In the genomic region with DNA sequence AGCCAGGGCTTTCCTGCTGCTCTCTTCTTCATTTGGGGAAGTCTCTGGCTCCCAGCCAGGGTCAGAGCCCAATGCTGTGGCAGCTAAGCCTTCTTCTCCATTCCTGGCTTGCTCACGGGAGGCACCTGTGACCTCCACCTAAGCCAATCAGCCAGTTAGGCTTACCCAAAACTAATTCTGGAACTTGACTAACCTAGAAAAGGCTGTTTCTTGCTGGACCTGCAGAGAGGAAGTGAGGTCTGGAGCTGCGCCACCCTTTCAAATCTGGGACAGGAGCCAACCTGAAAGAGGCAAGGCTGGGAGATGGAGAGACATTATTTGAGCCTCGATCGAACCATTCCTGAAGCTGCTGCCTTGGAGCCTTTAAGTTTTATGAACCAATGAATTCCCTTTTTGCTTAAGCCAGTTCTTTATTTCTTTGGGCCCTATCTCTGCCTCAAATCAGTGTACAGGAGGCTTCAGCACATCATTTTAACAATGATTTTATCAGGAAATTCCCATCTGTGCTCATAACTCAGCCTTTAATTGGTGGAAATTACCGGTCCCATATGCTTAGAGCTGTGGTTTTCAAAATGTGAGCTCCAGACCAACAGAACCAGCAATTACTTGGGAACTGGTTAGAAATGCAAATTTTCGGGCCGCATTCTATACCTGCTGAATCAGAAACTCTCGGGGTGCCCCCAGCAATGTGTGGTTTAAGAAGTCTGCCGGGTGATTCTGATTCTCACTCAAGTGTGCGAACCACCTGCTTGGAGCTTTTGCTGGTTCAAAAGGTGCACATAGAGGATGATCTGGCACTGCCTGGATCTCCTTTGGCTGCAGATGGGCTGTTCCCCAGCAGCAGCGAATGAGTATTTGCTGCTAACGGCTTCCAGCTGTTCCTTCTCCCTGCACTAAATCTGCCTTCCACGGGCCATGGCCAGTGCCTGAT, we compare ENCODE assay signal across 8 cellular contexts. TPM values are rescaled to one million over a fixed set of nuclear protein-coding genes. Genes with fewer than 3 reads are reported as not detected.
A peak's percentile ranks its signal among the peaks of the same experiment; 100 is the strongest.
DNase-seq lines count a peak whose midpoint lies in the region; ATAC-seq lines count a peak whose summit lies in the region.

No MANE protein-coding gene starts in this region.

- intact Hi-C loops in activated CD4-positive, alpha-beta T cell treated with anti-CD3 and anti-CD28 coated beads, Interleukin-2, amount 10 ng/mL, durations not matched to agents 24 days and 14 days (cut with micrococcal nuclease): loop anchor here (1.0 kb wide), 1 partner anchor 19 kb away; no protein-coding TSS in a partner anchor

- H3K4me1 Mint-ChIP-seq in activated CD4-positive, alpha-beta T cell treated with anti-CD3 and anti-CD28 coated beads, Interleukin-2, amount 10 ng/mL, durations not matched to agents 24 days and 14 days: peaks cover 46% of the 10 kb centered on the region

- H3K27ac Mint-ChIP-seq in activated CD4-positive, alpha-beta T cell treated with anti-CD3 and anti-CD28 coated beads, Interleukin-2, amount 10 ng/mL, durations not matched to agents 24 days and 14 days: peak overlapping the region; percentile 51

- H3K4me3 Mint-ChIP-seq in activated CD4-positive, alpha-beta T cell treated with anti-CD3 and anti-CD28 coated beads, Interleukin-2, amount 10 ng/mL, durations not matched to agents 24 days and 14 days: no peak overlapping the region

- H3K27me3 Mint-ChIP-seq in activated CD4-positive, alpha-beta T cell treated with anti-CD3 and anti-CD28 coated beads, Interleukin-2, amount 10 ng/mL, durations not matched to agents 24 days and 14 days: peaks cover 3% of the 10 kb centered on the region

- H3K36me3 Mint-ChIP-seq in activated CD4-positive, alpha-beta T cell treated with anti-CD3 and anti-CD28 coated beads, Interleukin-2, amount 10 ng/mL, durations not matched to agents 24 days and 14 days (ENCODE audit: low read depth): no peaks in the 10 kb centered on the region

- ATAC-seq in HG02981 (IDR thresholded peaks at IDR 0.05; ENCODE audit: unreplicated experiment): peak; percentile 47
- peak; percentile 52 for ATAC-seq in left lobe of liver

- H3K9me3 Mint-ChIP-seq in activated CD4-positive, alpha-beta T cell treated with anti-CD3 and anti-CD28 coated beads, Interleukin-2, amount 10 ng/mL, durations not matched to agents 24 days and 14 days: no peaks in the 10 kb centered on the region

- DNase-seq in activated CD4-positive, alpha-beta T cell treated with anti-CD3 and anti-CD28 coated beads, Interleukin-2, amount 10 ng/mL, durations not matched to agents 24 days and 14 days: peak; percentile 60
- no peak for DNase-seq in activated CD4-positive, alpha-beta T cell treated with anti-CD3 and anti-CD28 coated beads, Interleukin-2, amount 50 U/mL, for 4 hours
- DNase-seq in RPMI7951 (ENCODE audit: low read depth) (peak; percentile 87), left lobe of liver (ENCODE audit: low spot score) (no peak), NCI-H526 treated with DMSO at 0.1 percent for 48 hours (lab: John Stamatoyannopoulos, UW) (no peak), 8988T (no peak)
- no peak for DNase-seq in effector CD8-positive, alpha-beta T cell (lab: John Stamatoyannopoulos, UW)

RNA-seq across cellular contexts. Expression of a gene that starts 35.9 kb away (rescaled TPM):
- 25.4 and 26.6 TPM in 2 replicates for total RNA-seq in activated CD4-positive, alpha-beta T cell treated with anti-CD3 and anti-CD28 coated beads, Interleukin-2, amount 10 ng/mL, durations not matched to agents 24 days and 14 days
- 28.5 and 40.3 TPM in 2 replicates for total RNA-seq in RPMI7951 (2014; rRNA removed; shearing (Covaris generic))
- total RNA-seq in left lobe of liver: 1.8 TPM

Comparison
In these comparisons a context has a peak if more than half of its experiments do, and no peak if none do; other contexts are left out.
1. DNase-seq: peak in activated CD4-positive, alpha-beta T cell treated with anti-CD3 and anti-CD28 coated beads, Interleukin-2, amount 10 ng/mL, durations not matched to agents 24 days and 14 days (single experiment) and RPMI7951 (single experiment); none in activated CD4-positive, alpha-beta T cell treated with anti-CD3 and anti-CD28 coated beads, Interleukin-2, amount 50 U/mL, for 4 hours (0 of 2), left lobe of liver (single experiment), NCI-H526 treated with DMSO at 0.1 percent for 48 hours (single experiment), 8988T (single experiment) and effector CD8-positive, alpha-beta T cell (single experiment).